9 cellular contexts compared by ENCODE assay signal in genomic region chr4:22313974-22314373, GRCh38.
"Had no signal": no experiment of that assay in that cellular context is flagged by ENCODE, and none has a peak within 500 bp of the region (broad histone marks: within the 10 kb centered on the region; RNA-seq: fewer than 3 reads in every experiment).

No MANE protein-coding gene starts in this region.

- H3K36me3 ChIP-seq: HAP-1 had no signal

- H3K27ac Mint-ChIP-seq: GM23338, HFFc6, IgD-negative memory B cell had no signal

- H3K9me3 ChIP-seq: HAP-1 had no signal

- H3K4me1 ChIP-seq: HAP-1 had no signal

- ATAC-seq: GM23338, HCT116 had no signal

- H3K4me2 ChIP-seq: GM23338 had no signal

- H3K9me3 Mint-ChIP-seq: GM23338 had no signal

- H3K36me3 Mint-ChIP-seq: IgD-negative memory B cell had no signal

- H3K27ac ChIP-seq: HL-60 had no signal

- DNase-seq: H7, HFFc6, Kasumi-1, KG1 had no signal

- H3K4me3 ChIP-seq: GM23338, HAP-1 had no signal

- H3K4me1 Mint-ChIP-seq: GM23338 had no signal

- H3K4me3 Mint-ChIP-seq: GM23338, HFFc6, IgD-negative memory B cell had no signal

- H3K27me3 Mint-ChIP-seq: IgD-negative memory B cell had no signal
